Comparison of ENCODE assay signal across 1 cellular context in the genomic region with DNA sequence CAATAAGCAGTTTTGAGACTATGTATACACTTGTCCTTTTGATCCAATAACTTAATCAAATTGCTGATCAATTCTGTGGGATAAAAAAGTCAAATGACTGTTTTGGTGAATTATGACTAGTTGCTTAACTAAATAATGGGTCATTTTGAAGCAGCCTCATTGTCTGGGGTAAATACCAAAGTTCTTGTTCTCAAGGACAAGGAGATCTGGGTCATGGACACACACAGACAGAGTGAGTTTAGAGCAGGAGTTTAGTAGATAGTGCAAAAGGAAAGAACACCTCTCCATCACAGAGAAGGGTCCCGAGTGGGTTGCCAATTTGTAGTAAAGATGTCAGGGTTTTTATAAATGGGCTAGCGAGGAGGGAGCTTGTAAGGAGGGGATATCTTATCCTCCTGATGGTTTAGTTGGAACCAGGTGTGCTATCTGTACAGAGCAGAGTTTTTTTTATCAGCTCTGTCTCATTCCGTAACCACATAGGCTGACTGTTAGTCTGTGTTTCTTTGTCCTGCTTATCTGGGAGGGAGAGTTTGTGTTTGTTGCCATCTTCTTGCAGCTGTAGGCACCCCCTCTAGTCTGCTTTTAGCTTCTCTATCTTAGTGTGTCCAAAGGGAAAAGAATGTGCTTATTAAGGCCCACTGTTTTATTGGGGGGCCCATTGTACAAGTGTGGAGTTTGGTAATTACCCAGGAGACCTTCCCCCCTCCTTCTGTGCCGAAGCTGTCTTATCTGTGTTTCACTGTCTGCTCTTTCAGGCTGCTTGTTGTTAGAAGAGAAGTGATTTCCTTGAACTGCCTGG.
TF ChIP-seq lines count a peak whose summit lies in the region.

No MANE protein-coding gene starts in this region.

TF ChIP-seq in K562, 482 proteins besides CTCF, POLR2A, EP300 and RAD21 (continued from another document and continues in another):
- TF ChIP-seq, protein P1, sequence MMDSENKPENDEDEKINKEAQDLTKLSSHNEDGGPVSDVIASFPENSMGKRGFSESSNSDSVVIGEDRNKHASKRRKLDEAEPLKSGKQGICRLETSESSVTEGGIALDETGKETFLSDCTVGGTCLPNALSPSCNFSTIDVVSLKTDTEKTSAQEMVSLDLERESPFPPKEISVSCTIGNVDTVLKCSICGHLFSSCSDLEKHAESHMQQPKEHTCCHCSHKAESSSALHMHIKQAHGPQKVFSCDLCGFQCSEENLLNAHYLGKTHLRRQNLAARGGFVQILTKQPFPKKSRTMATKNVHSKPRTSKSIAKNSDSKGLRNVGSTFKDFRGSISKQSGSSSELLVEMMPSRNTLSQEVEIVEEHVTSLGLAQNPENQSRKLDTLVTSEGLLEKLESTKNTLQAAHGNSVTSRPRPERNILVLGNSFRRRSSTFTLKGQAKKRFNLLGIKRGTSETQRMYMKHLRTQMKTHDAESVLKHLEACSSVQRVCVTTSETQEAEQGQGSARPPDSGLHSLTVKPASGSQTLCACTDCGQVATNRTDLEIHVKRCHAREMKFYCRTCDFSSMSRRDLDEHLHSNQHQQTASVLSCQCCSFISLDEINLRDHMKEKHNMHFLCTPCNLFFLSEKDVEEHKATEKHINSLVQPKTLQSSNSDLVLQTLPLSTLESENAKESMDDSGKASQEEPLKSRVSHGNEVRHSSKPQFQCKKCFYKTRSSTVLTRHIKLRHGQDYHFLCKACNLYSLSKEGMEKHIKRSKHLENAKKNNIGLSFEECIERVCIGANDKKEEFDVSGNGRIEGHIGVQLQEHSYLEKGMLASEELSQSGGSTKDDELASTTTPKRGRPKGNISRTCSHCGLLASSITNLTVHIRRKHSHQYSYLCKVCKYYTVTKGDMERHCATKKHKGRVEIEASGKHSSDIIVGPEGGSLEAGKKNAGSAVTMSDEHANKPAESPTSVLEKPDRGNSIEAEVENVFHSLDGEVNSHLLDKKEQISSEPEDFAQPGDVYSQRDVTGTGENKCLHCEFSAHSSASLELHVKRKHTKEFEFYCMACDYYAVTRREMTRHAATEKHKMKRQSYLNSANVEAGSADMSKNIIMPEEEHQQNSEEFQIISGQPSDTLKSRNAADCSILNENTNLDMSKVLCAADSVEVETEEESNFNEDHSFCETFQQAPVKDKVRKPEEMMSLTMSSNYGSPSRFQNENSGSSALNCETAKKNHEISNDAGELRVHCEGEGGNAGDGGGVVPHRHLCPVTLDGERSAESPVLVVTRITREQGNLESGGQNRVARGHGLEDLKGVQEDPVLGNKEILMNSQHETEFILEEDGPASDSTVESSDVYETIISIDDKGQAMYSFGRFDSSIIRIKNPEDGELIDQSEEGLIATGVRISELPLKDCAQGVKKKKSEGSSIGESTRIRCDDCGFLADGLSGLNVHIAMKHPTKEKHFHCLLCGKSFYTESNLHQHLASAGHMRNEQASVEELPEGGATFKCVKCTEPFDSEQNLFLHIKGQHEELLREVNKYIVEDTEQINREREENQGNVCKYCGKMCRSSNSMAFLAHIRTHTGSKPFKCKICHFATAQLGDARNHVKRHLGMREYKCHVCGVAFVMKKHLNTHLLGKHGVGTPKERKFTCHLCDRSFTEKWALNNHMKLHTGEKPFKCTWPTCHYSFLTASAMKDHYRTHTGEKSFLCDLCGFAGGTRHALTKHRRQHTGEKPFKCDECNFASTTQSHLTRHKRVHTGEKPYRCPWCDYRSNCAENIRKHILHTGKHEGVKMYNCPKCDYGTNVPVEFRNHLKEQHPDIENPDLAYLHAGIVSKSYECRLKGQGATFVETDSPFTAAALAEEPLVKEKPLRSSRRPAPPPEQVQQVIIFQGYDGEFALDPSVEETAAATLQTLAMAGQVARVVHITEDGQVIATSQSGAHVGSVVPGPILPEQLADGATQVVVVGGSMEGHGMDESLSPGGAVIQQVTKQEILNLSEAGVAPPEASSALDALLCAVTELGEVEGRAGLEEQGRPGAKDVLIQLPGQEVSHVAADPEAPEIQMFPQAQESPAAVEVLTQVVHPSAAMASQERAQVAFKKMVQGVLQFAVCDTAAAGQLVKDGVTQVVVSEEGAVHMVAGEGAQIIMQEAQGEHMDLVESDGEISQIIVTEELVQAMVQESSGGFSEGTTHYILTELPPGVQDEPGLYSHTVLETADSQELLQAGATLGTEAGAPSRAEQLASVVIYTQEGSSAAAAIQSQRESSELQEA (IDR thresholded peaks at IDR 0.05; ENCODE audit: low read depth) = no peak
- no peak for TF ChIP-seq TCFL5 (CRISPR knock-in tag; conservative IDR thresholded peaks at IDR 0.05)
- TF ChIP-seq ZNF695 (CRISPR knock-in tag; IDR thresholded peaks at IDR 0.05) = no peak
- peak; percentile 97 for TF ChIP-seq TCF3 (CRISPR knock-in tag; IDR thresholded peaks at IDR 0.05)
- no peak for TF ChIP-seq SAFB (IDR thresholded peaks at IDR 0.05; ENCODE audit: borderline replicate concordance, low read depth, low read length)
- TF ChIP-seq ZNF282 (CRISPR knock-in tag; IDR thresholded peaks at IDR 0.05) = no peak
- no peak for TF ChIP-seq PCBP2 (IDR thresholded peaks at IDR 0.05; ENCODE audit: low read depth, low read length, poor library complexity, severe bottlenecking)
- TF ChIP-seq POLR2B (IDR thresholded peaks at IDR 0.05; ENCODE audit: low read depth, partially characterized antibody) = no peak
- no peak for TF ChIP-seq ZNF707 (CRISPR knock-in tag; conservative IDR thresholded peaks at IDR 0.05)
- TF ChIP-seq RNF2 (IDR thresholded peaks at IDR 0.05) = peak; percentile 83
- no peak for TF ChIP-seq NFRKB (IDR thresholded peaks at IDR 0.05; ENCODE audit: low read depth)
- no peak for TF ChIP-seq SPI1 (IDR thresholded peaks at IDR 0.05; ENCODE audit: borderline replicate concordance, low read depth, low read length)
- no peak for TF ChIP-seq CBFB (CRISPR knock-in tag; IDR thresholded peaks at IDR 0.05)
- peak; percentile 27 for TF ChIP-seq TAF9B (IDR thresholded peaks at IDR 0.05; ENCODE audit: partially characterized antibody)
- TF ChIP-seq, protein P2, sequence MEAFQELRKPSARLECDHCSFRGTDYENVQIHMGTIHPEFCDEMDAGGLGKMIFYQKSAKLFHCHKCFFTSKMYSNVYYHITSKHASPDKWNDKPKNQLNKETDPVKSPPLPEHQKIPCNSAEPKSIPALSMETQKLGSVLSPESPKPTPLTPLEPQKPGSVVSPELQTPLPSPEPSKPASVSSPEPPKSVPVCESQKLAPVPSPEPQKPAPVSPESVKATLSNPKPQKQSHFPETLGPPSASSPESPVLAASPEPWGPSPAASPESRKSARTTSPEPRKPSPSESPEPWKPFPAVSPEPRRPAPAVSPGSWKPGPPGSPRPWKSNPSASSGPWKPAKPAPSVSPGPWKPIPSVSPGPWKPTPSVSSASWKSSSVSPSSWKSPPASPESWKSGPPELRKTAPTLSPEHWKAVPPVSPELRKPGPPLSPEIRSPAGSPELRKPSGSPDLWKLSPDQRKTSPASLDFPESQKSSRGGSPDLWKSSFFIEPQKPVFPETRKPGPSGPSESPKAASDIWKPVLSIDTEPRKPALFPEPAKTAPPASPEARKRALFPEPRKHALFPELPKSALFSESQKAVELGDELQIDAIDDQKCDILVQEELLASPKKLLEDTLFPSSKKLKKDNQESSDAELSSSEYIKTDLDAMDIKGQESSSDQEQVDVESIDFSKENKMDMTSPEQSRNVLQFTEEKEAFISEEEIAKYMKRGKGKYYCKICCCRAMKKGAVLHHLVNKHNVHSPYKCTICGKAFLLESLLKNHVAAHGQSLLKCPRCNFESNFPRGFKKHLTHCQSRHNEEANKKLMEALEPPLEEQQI (IDR thresholded peaks at IDR 0.05) = peak; percentile 88
- no peak for TF ChIP-seq MYC (IDR thresholded peaks at IDR 0.05; ENCODE audit: low read depth, low read length)
- no peak for TF ChIP-seq MYC (CRISPR knock-in tag; IDR thresholded peaks at IDR 0.05; ENCODE audit: borderline replicate concordance, low read depth)
- TF ChIP-seq, protein P3, sequence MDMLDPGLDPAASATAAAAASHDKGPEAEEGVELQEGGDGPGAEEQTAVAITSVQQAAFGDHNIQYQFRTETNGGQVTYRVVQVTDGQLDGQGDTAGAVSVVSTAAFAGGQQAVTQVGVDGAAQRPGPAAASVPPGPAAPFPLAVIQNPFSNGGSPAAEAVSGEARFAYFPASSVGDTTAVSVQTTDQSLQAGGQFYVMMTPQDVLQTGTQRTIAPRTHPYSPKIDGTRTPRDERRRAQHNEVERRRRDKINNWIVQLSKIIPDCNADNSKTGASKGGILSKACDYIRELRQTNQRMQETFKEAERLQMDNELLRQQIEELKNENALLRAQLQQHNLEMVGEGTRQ (CRISPR knock-in tag; IDR thresholded peaks at IDR 0.05) = no peak
- TF ChIP-seq, protein P4, sequence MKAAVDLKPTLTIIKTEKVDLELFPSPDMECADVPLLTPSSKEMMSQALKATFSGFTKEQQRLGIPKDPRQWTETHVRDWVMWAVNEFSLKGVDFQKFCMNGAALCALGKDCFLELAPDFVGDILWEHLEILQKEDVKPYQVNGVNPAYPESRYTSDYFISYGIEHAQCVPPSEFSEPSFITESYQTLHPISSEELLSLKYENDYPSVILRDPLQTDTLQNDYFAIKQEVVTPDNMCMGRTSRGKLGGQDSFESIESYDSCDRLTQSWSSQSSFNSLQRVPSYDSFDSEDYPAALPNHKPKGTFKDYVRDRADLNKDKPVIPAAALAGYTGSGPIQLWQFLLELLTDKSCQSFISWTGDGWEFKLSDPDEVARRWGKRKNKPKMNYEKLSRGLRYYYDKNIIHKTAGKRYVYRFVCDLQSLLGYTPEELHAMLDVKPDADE (conservative IDR thresholded peaks at IDR 0.05; ENCODE audit: control insufficient read depth, low read depth, low read length) = peak; percentile 76
- no peak for TF ChIP-seq PRPF4 (IDR thresholded peaks at IDR 0.05; ENCODE audit: insufficient read depth, low read depth, low read length, poor library complexity, severe bottlenecking)
- no peak for TF ChIP-seq ZFP30 (CRISPR knock-in tag; IDR thresholded peaks at IDR 0.05; ENCODE audit: borderline replicate concordance)
- TF ChIP-seq RHOXF2B (CRISPR knock-in tag; conservative IDR thresholded peaks at IDR 0.05) = no peak
- TF ChIP-seq ZNF584 (CRISPR knock-in tag; IDR thresholded peaks at IDR 0.05; ENCODE audit: low read depth) = peak; percentile 83
- peak; percentile 99 for TF ChIP-seq NCOR1 (IDR thresholded peaks at IDR 0.05)
- no peak for TF ChIP-seq ZNF551 (CRISPR knock-in tag; IDR thresholded peaks at IDR 0.05)
- TF ChIP-seq CREB1 (IDR thresholded peaks at IDR 0.05) = peak; percentile 55; the same call in 1 of the 2 replicates
- TF ChIP-seq CREB1 (CRISPR knock-in tag; IDR thresholded peaks at IDR 0.05) = no peak
- TF ChIP-seq, protein P5, sequence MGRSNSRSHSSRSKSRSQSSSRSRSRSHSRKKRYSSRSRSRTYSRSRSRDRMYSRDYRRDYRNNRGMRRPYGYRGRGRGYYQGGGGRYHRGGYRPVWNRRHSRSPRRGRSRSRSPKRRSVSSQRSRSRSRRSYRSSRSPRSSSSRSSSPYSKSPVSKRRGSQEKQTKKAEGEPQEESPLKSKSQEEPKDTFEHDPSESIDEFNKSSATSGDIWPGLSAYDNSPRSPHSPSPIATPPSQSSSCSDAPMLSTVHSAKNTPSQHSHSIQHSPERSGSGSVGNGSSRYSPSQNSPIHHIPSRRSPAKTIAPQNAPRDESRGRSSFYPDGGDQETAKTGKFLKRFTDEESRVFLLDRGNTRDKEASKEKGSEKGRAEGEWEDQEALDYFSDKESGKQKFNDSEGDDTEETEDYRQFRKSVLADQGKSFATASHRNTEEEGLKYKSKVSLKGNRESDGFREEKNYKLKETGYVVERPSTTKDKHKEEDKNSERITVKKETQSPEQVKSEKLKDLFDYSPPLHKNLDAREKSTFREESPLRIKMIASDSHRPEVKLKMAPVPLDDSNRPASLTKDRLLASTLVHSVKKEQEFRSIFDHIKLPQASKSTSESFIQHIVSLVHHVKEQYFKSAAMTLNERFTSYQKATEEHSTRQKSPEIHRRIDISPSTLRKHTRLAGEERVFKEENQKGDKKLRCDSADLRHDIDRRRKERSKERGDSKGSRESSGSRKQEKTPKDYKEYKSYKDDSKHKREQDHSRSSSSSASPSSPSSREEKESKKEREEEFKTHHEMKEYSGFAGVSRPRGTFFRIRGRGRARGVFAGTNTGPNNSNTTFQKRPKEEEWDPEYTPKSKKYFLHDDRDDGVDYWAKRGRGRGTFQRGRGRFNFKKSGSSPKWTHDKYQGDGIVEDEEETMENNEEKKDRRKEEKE (IDR thresholded peaks at IDR 0.05; ENCODE audit: borderline replicate concordance in 1 of 2, control insufficient read depth in 1 of 2, low read depth in 2 of 2, low read length in 1 of 2) = peak in 1 of 2 experiments; percentile 22; a peak in 1 of 4 replicates
- TF ChIP-seq NCOA4 (IDR thresholded peaks at IDR 0.05; ENCODE audit: partially characterized antibody) = peak; percentile 62
- TF ChIP-seq, protein P6, sequence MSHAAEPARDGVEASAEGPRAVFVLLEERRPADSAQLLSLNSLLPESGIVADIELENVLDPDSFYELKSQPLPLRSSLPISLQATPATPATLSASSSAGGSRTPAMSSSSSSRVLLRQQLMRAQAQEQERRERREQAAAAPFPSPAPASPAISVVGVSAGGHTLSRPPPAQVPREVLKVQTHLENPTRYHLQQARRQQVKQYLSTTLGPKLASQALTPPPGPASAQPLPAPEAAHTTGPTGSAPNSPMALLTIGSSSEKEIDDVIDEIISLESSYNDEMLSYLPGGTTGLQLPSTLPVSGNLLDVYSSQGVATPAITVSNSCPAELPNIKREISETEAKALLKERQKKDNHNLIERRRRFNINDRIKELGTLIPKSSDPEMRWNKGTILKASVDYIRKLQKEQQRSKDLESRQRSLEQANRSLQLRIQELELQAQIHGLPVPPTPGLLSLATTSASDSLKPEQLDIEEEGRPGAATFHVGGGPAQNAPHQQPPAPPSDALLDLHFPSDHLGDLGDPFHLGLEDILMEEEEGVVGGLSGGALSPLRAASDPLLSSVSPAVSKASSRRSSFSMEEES (CRISPR knock-in tag; IDR thresholded peaks at IDR 0.05) = no peak
- TF ChIP-seq STAG1 (CRISPR knock-in tag; IDR thresholded peaks at IDR 0.05; ENCODE audit: borderline replicate concordance) = no peak
- TF ChIP-seq POU5F1 (IDR thresholded peaks at IDR 0.05; ENCODE audit: borderline replicate concordance, low read depth, low read length, partially characterized antibody) = no peak
- no peak for TF ChIP-seq ATF1 (CRISPR knock-in tag; IDR thresholded peaks at IDR 0.05)
- peak; percentile 67 for TF ChIP-seq ATF1 (tag; IDR thresholded peaks at IDR 0.05)
- no peak for TF ChIP-seq U2AF2 (optimal IDR thresholded peaks at IDR 0.05; ENCODE audit: low read depth, low read length)
- no peak for TF ChIP-seq ZNF124 (CRISPR knock-in tag; IDR thresholded peaks at IDR 0.05)
- TF ChIP-seq, protein P7, sequence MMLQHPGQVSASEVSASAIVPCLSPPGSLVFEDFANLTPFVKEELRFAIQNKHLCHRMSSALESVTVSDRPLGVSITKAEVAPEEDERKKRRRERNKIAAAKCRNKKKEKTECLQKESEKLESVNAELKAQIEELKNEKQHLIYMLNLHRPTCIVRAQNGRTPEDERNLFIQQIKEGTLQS (IDR thresholded peaks at IDR 0.05) = peak; percentile 62; the same call in 1 of the 2 replicates
- TF ChIP-seq, protein P7 (CRISPR knock-in tag; conservative IDR thresholded peaks at IDR 0.05) = no peak
